1 cellular context compared by ENCODE assay signal in the genomic region with DNA sequence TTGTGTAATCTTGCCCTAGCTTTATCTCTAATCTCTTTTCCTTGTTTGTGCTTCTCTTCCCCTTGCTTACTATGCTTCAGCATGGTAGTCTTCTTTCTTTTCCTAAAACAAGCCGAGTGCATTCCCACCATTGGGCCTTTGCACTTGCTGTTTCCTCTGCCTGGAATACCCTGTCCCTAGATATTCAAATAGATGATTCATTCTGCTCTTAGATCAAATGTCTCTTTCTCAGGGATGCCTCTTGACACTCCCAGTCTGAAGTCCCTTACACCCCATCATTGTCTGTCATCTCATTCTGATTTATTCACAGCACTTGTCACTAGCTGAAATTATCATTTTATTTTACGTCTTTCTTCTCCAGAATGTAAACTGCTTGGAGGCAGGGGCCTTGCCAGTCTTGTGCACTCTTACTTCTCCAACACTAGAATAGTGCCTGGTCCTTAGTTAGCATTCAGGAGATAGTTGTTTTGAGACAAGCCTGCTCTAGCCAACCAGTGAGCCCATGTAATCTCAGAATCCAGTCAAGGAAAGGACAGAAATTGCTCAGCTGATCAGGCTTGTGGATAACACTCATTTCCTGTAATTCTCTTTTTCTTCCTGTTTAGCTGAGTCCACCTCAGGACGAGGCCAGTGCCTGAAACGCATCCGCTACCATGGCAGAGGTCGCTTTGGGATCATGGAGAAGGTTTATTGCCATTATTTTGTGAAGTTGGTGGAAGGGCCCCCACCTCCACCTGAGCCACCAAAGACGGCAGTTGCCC.
A peak's percentile ranks its signal among the peaks of the same experiment; 100 is the strongest.
TF ChIP-seq lines count a peak whose summit lies in the region.

No MANE protein-coding gene starts in this region.

TF ChIP-seq in HEK293, 187 proteins besides CTCF, POLR2A, EP300 and RAD21:
- TF ChIP-seq ZNF623 (tag by site-specific recombination; IDR thresholded peaks at IDR 0.05) (peak; percentile 39; the same call in 1 of the 2 replicates), ZNF670 (tag by site-specific recombination; IDR thresholded peaks at IDR 0.05; ENCODE audit: low read depth) (no peak)
TF ChIP-seq in HEK293: peak in this region for 1.
